In the genomic region with DNA sequence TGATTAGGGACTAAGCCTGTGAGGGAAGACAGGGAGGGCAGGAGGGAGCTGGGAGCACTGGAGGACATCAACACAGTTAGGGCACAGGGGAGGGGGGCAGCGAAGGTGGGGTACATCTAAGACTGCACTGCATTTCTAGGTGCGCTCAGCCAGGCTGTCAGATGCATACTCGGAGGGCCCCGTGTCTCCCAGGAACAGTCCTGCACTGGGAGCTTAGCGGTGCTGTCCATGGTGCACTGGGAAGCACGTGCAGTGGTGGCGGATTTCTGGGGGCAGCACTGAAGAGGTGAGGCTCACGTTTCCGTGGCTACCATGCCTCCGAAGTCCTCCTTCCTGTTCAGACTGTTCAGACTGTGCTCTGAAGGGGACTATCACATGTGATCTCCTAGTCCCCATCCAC, we compare ENCODE assay signal across 19 cellular contexts. TPM values are rescaled to one million over a fixed set of nuclear protein-coding genes. Genes with fewer than 3 reads are reported as not detected.
DNase-seq lines count a peak whose midpoint lies in the region; ATAC-seq, FAIRE-seq and TF ChIP-seq lines count a peak whose summit lies in the region.
"Had no signal": no experiment of that assay in that cellular context is flagged by ENCODE, and none has a peak within 500 bp of the region (broad histone marks: within the 10 kb centered on the region; RNA-seq: fewer than 3 reads in every experiment).

No MANE protein-coding gene starts in this region.

- peak; percentile 50 for DNase-seq in DMS 273 (lab: John Stamatoyannopoulos, UW; ENCODE audit: unreplicated experiment)
- no peak for DNase-seq in DMS 273 treated with DMSO at 0.1 percent for 48 hours (lab: John Stamatoyannopoulos, UW)
- peak; percentile 15 for DNase-seq in ELF-1 (ENCODE audit: low read depth, low spot score)
- DNase-seq in H1 (ENCODE audit: low read depth in 1 of 2, low spot score in 2 of 2) = no peak
- DNase-seq in nephron progenitor cell = peak; percentile 28
- no peak for DNase-seq in tibial artery
- no peak for DNase-seq in esophagus muscularis mucosa (ENCODE audit: extremely low spot score)
- DNase-seq: CD8-positive, alpha-beta memory T cell; EL; HCEC 1CT; NCI-H1436; NCI-H226; NCI-H748 treated with DMSO at 0.1 percent for 48 hours had no signal

- H3K9me3 ChIP-seq in H1 (ENCODE audit: insufficient read depth in 2 of 2, low read depth in 1 of 2, low read length in 1 of 2) (peaks cover 15 to 17% of the 10 kb centered on the region in 2 experiments), tibial artery (peaks cover 0 to 5% (median 4%) of the 10 kb centered on the region in 3 donors), esophagus muscularis mucosa (peaks cover 0 to 6% (median 4%) of the 10 kb centered on the region in 4 donors)

- no peaks in the 10 kb centered on the region for H4K20me1 ChIP-seq in H1 (replicated peaks in 1 of 2; ENCODE audit: control insufficient read depth in 1 of 2, insufficient read depth in 2 of 2, low read length in 2 of 2)

- H3K9me3 Mint-ChIP-seq in nephron progenitor cell = peaks cover 17% of the 10 kb centered on the region

- no peak overlapping the region for H4K5ac ChIP-seq in H1 (ENCODE audit: insufficient read length, low read depth, low read length)

- H3K4me2 ChIP-seq in H1 (ENCODE audit: insufficient read depth in 1 of 2, low read depth in 2 of 2, low read length in 2 of 2) = no peak overlapping the region

- H3K27me3 ChIP-seq in H1 (replicated peaks in 1 of 4; ENCODE audit: control insufficient read depth in 3 of 4, extremely low read depth in 1 of 4, insufficient read depth in 3 of 4, low read length in 3 of 4) (no peaks in the 10 kb centered on the region), tibial artery (no peaks in the 10 kb centered on the region), esophagus muscularis mucosa (no peaks in the 10 kb centered on the region)

- CTCF ChIA-PET in H1 (lab: Charles Lee; ENCODE audit: partially characterized antibody) = interaction anchor here (0.7 to 2.4 kb wide), 5 partner anchors 10 to 109 kb away, joined by 3 to 8 read pairs (median 3); no protein-coding TSS in a partner anchor

- H2BK120ac ChIP-seq in H1 (replicated peaks; ENCODE audit: low read depth, low read length) = no peak overlapping the region

- H2AK5ac ChIP-seq in H1 (ENCODE audit: low read depth, low read length) = no peak overlapping the region; the same call in 1 of the 2 replicates

- H3K4me1 Mint-ChIP-seq in nephron progenitor cell = peaks cover 19% of the 10 kb centered on the region

- no peak overlapping the region for H4K8ac ChIP-seq in H1 (ENCODE audit: extremely low read depth, insufficient read depth, low read length)

- H3K4me3 ChIP-seq in H1 (ENCODE audit: extremely low read depth in 1 of 4, insufficient read depth in 2 of 4, low read depth in 3 of 4, low read length in 4 of 4) = no peak overlapping the region
- H3K4me3 ChIP-seq in tibial artery = no peak overlapping the region
- H3K4me3 ChIP-seq in esophagus muscularis mucosa = no peak overlapping the region
- H3K4me3 ChIP-seq: K562 had no signal

- H3K36me3 ChIP-seq in H1 (ENCODE audit: control insufficient read depth in 2 of 4, insufficient read depth in 4 of 4, low read length in 3 of 4) = no peaks in the 10 kb centered on the region; a peak in 1 of 8 replicates
- peaks cover 27 to 88% (median 64%) of the 10 kb centered on the region in 3 donors for H3K36me3 ChIP-seq in tibial artery
- peaks cover 8 to 77% (median 46%) of the 10 kb centered on the region in 4 donors for H3K36me3 ChIP-seq in esophagus muscularis mucosa

- WGBS in H1 (ENCODE audit: extremely low coverage in 1 of 2, insufficient coverage in 1 of 2, insufficient read length in 1 of 2, insufficient replicate concordance in 2 of 2, low coverage in 1 of 2, low lambda C conversion rate in 2 of 2, missing lambda C conversion rate in 1 of 2), 2 experiments = 90% methylated on average over 9 of the region's 10 CpGs; no CpG with 5 or more reads in 1 of the 2 experiments
- WGBS in esophagus muscularis mucosa = 20% methylated on average over 1 of the region's 10 CpGs

- H3K4me1 ChIP-seq in H1 (replicated peaks in 1 of 4; ENCODE audit: control insufficient read depth in 3 of 4, insufficient read depth in 4 of 4, low read length in 3 of 4) (peaks cover 0 to 14% (median 2%) of the 10 kb centered on the region in 4 experiments; a peak in 4 of 7 replicates), tibial artery (no peaks in the 10 kb centered on the region), esophagus muscularis mucosa (no peaks in the 10 kb centered on the region)

- H3K56ac ChIP-seq in H1 (replicated peaks; ENCODE audit: insufficient read length, low read depth, low read length) = no peak overlapping the region

- no peak overlapping the region for H2BK5ac ChIP-seq in H1 (ENCODE audit: low read depth, low read length)

- no peak for TF ChIP-seq RAD21 in H1 (IDR thresholded peaks at IDR 0.05 in 1 of 2, conservative IDR thresholded peaks at IDR 0.05 in 1 of 2; ENCODE audit: low read depth in 2 of 2, low read length in 2 of 2)

- H2AFZ ChIP-seq in H1 (ENCODE audit: low read length) = no peak overlapping the region

- peaks cover 39% of the 10 kb centered on the region for H3K36me3 Mint-ChIP-seq in nephron progenitor cell (ENCODE audit: low read depth)

- no peak overlapping the region for H2BK15ac ChIP-seq in H1 (ENCODE audit: low read length)

- POLR2A ChIA-PET in H1 (lab: Charles Lee; ENCODE audit: partially characterized antibody) = interaction anchor here (1.0 kb wide), 1 partner anchor 9 kb away, joined by 3 read pairs; no protein-coding TSS in a partner anchor

- no peak for TF ChIP-seq CTCF in H1 (IDR thresholded peaks at IDR 0.05; ENCODE audit: control extremely low read depth in 1 of 3, insufficient read depth in 1 of 3, low read depth in 1 of 3, low read length in 3 of 3)
- no peak for TF ChIP-seq CTCF in nephron progenitor cell (IDR thresholded peaks at IDR 0.05)
- no peak for TF ChIP-seq CTCF in tibial artery (IDR thresholded peaks at IDR 0.05)
- no peak for TF ChIP-seq CTCF in esophagus muscularis mucosa (IDR thresholded peaks at IDR 0.05)

- no peaks in the 10 kb centered on the region for H3K79me2 ChIP-seq in H1 (ENCODE audit: control insufficient read depth in 1 of 2, insufficient read depth in 2 of 2, low read length in 2 of 2)

- no peak for TF ChIP-seq POLR2A in H1 (IDR thresholded peaks at IDR 0.05; ENCODE audit: control extremely low read depth in 1 of 2, low read depth in 2 of 2, low read length in 2 of 2)
- no peak for TF ChIP-seq POLR2A in esophagus muscularis mucosa (IDR thresholded peaks at IDR 0.05; ENCODE audit: low read depth)

- intact Hi-C loops in tibial artery (cut with DNase I; ENCODE audit: low total_unique reads) (no loop called here), esophagus muscularis mucosa (cut with DNase I) (no loop called here)

- no peak overlapping the region for H3K14ac ChIP-seq in H1 (ENCODE audit: insufficient read length)

- H3K4ac ChIP-seq in H1 (replicated peaks; ENCODE audit: insufficient read length, low read depth, low read length) = no peak overlapping the region

- no peak for ATAC-seq in GM18502 (IDR thresholded peaks at IDR 0.05; ENCODE audit: poor library complexity, unreplicated experiment)
- ATAC-seq: K562, Panc1 had no signal

- peak overlapping the region; percentile 15; the same call in 1 of the 2 replicates for H2BK20ac ChIP-seq in H1 (ENCODE audit: low read length)

- H3K4me3 Mint-ChIP-seq in nephron progenitor cell = no peak overlapping the region
- H3K4me3 Mint-ChIP-seq: CD8-positive, alpha-beta memory T cell had no signal

- TF ChIP-seq EP300 in H1 (IDR thresholded peaks at IDR 0.05; ENCODE audit: borderline replicate concordance in 1 of 2, low read depth in 2 of 2, low read length in 2 of 2) (no peak), esophagus muscularis mucosa (IDR thresholded peaks at IDR 0.05) (no peak)

- no peak overlapping the region for H3K27ac Mint-ChIP-seq in nephron progenitor cell

- peak overlapping the region; percentile 59 for H4K91ac ChIP-seq in H1 (replicated peaks; ENCODE audit: insufficient read length, low read length)

- H3K9ac ChIP-seq in H1 (replicated peaks in 1 of 4; ENCODE audit: extremely low read depth in 1 of 4, low read depth in 3 of 4, low read length in 3 of 4) = no peak overlapping the region

- H3K27ac ChIP-seq in H1 (ENCODE audit: low read depth, low read length) = no peak overlapping the region
- no peak overlapping the region for H3K27ac ChIP-seq in tibial artery
- H3K27ac ChIP-seq in esophagus muscularis mucosa (replicated peaks in 1 of 4) = no peak overlapping the region
- H3K27ac ChIP-seq: 22Rv1 had no signal

- H3K23me2 ChIP-seq in H1 (ENCODE audit: low read depth, low read length) = no peaks in the 10 kb centered on the region

- FAIRE-seq in H1 (lab: Jason Lieb, UNC) = no peak
- FAIRE-seq: K562 had no signal

- H3K18ac ChIP-seq in H1 (ENCODE audit: extremely low read depth, low read length) = no peak overlapping the region

- H2BK12ac ChIP-seq in H1 (ENCODE audit: low read depth, low read length) = no peak overlapping the region

- H3K79me1 ChIP-seq in H1 (ENCODE audit: low read depth, low read length) = no peaks in the 10 kb centered on the region

- no peak overlapping the region for H3K23ac ChIP-seq in H1 (ENCODE audit: insufficient read length)

- peaks cover 6% of the 10 kb centered on the region for H3K27me3 Mint-ChIP-seq in nephron progenitor cell (ENCODE audit: low read depth, poor library complexity)

TF ChIP-seq in H1, 55 proteins besides CTCF, POLR2A, EP300 and RAD21 (continues in another document):
- TF ChIP-seq TAF1 (IDR thresholded peaks at IDR 0.05; ENCODE audit: low read depth, low read length) = no peak
- TF ChIP-seq MAFK (IDR thresholded peaks at IDR 0.05; ENCODE audit: low read depth, low read length) = no peak
- no peak for TF ChIP-seq KDM1A (IDR thresholded peaks at IDR 0.05; ENCODE audit: borderline replicate concordance, low read length)
- no peak for TF ChIP-seq KDM4A (IDR thresholded peaks at IDR 0.05; ENCODE audit: low read depth, low read length, severe bottlenecking)
- no peak for TF ChIP-seq JUND (IDR thresholded peaks at IDR 0.05; ENCODE audit: low read length)
- no peak for TF ChIP-seq SIX5 (IDR thresholded peaks at IDR 0.05; ENCODE audit: low read depth, low read length)

RNA-seq across cellular contexts. Expression of a gene that starts 54.4 kb away (rescaled TPM):
- total RNA-seq in H1 (2021; fragmentation: NEBNext Ultra II Directional; extraction: Animal tissue kit (Norgen Biotek cat#: 25700)) = 0.36 TPM in 1 of 2 replicates, not detected in the other
- 0.09 and 0.30 TPM in 2 replicates for polyA plus RNA-seq in H1 (2011; rRNA removed)
- 0.45 TPM for polyA plus RNA-seq in H1 (2011; cell fraction: cytosol; rRNA removed)
- 0.37 TPM for polyA plus RNA-seq in H1 (2011; cell fraction: nucleus; rRNA removed)
- 0.28 to 0.60 TPM in 2 of 4 replicates, not detected in the others for polyA plus RNA-seq in H1 (2012, experiment 1 of 2)
- polyA plus RNA-seq in H1 (2012, experiment 2 of 2) = not detected
- 0.12 TPM for polyA plus RNA-seq in H1 (2013, experiment 1 of 2)
- polyA plus RNA-seq in H1 (2013, experiment 2 of 2) = 0.09 TPM
- not detected in 2 replicates for polyA minus RNA-seq in H1 (2011; rRNA and poly(A)+ RNA removed)
- not detected for polyA minus RNA-seq in H1 (2011; cell fraction: cytosol; rRNA and poly(A)+ RNA removed)
- polyA minus RNA-seq in H1 (2011; cell fraction: nucleus; rRNA and poly(A)+ RNA removed) = not detected
- total RNA-seq in esophagus muscularis mucosa = under 1 TPM in 1 of 4 donors, not detected in 3; 0.52 TPM
- total RNA-seq: CD8-positive, alpha-beta memory T cell; HT1080; K562 had no signal
- polyA plus RNA-seq: BJ; CD8-positive, alpha-beta memory T cell; K562 had no signal

Comparison
In these comparisons a context has a peak if more than half of its experiments do, and no peak if none do; other contexts are left out.
1. DNase-seq: peak in DMS 273 (single experiment), ELF-1 (single experiment) and nephron progenitor cell (single experiment); none in DMS 273 treated with DMSO at 0.1 percent for 48 hours (single experiment), H1 (0 of 2), tibial artery (0 of 2) and esophagus muscularis mucosa (single experiment).